ENCODE assay signal across 8 cellular contexts in genomic region chr2:233414777-233415570, GRCh38.
DNase-seq lines count a peak whose midpoint lies in the region; ATAC-seq and TF ChIP-seq lines count a peak whose summit lies in the region.

No MANE protein-coding gene starts in this region.

- DNase-seq in activated CD4-positive, CD25-positive, alpha-beta regulatory T cell (lab: John Stamatoyannopoulos, UW): peak in 3 of 4 experiments; percentile 21
- DNase-seq in activated CD4-positive, CD25-positive, alpha-beta regulatory T cell treated with anti-CD3 and anti-CD28 coated beads, Interleukin-2, amount 50 U/mL, for 72 hours: no peak
- DNase-seq in activated T-helper 2 cell treated with anti-CD3 and anti-CD28 coated beads, Interferon-gamma antibody, Interleukin-2, Interleukin-4, amounts not matched to agents 10 μg/mL and 5 μg/mL and 100 μg/mL, durations not matched to agents 14 hours and 24 hours and 36 hours (ENCODE audit: low spot score): no peak
- DNase-seq in left lung: peak in 1 of 2 donors; percentile 66
- DNase-seq in tibial artery: peak in 1 of 2 donors; percentile 79
- DNase-seq in NCI-H1092 treated with DMSO at 0.1 percent for 48 hours (lab: John Stamatoyannopoulos, UW): no peak
- DNase-seq in endothelial cell (ENCODE audit: low spot score): no peak

- H3K9me3 ChIP-seq in left lung: peaks cover 0 to 19% of the 10 kb centered on the region in 2 donors
- H3K9me3 ChIP-seq in tibial artery: no peaks in the 10 kb centered on the region
- peaks cover 0 to 12% (median 0%) of the 10 kb centered on the region in 3 donors for H3K9me3 ChIP-seq in gastroesophageal sphincter

- H3K36me3 ChIP-seq in left lung (peaks cover 0 to 11% of the 10 kb centered on the region in 2 donors), tibial artery (no peaks in the 10 kb centered on the region), gastroesophageal sphincter (no peaks in the 10 kb centered on the region)

- H3K4me1 ChIP-seq in left lung (peaks cover 13 to 49% of the 10 kb centered on the region in 2 donors), tibial artery (peaks cover 0 to 73% (median 49%) of the 10 kb centered on the region in 4 donors), gastroesophageal sphincter (peaks cover 3 to 50% (median 12%) of the 10 kb centered on the region in 3 donors)

- H3K27ac Mint-ChIP-seq in activated T-helper 2 cell treated with anti-CD3 and anti-CD28 coated beads, Interferon-gamma antibody, Interleukin-2, Interleukin-4, amounts not matched to agents 10 μg/mL and 5 μg/mL and 100 μg/mL, durations not matched to agents 14 hours and 24 hours and 36 hours: peak overlapping the region; percentile 79
- no peak overlapping the region for H3K27ac Mint-ChIP-seq in endothelial cell (ENCODE audit: unreplicated experiment)

- peaks cover 26% of the 10 kb centered on the region for H3K9me3 Mint-ChIP-seq in activated T-helper 2 cell treated with anti-CD3 and anti-CD28 coated beads, Interferon-gamma antibody, Interleukin-2, Interleukin-4, amounts not matched to agents 10 μg/mL and 5 μg/mL and 100 μg/mL, durations not matched to agents 14 hours and 24 hours and 36 hours
- H3K9me3 Mint-ChIP-seq in endothelial cell (ENCODE audit: unreplicated experiment): no peaks in the 10 kb centered on the region

- H3K27ac ChIP-seq in left lung: peak overlapping the region; percentile 62 to 67
- peak overlapping the region; percentile 77 to 83 for H3K27ac ChIP-seq in tibial artery
- H3K27ac ChIP-seq in gastroesophageal sphincter: peak overlapping the region in 2 of 4 donors; percentile 1 to 53

- ATAC-seq in left lung (peak; percentile 57), gastroesophageal sphincter (no peak)

- H3K4me1 Mint-ChIP-seq in activated T-helper 2 cell treated with anti-CD3 and anti-CD28 coated beads, Interferon-gamma antibody, Interleukin-2, Interleukin-4, amounts not matched to agents 10 μg/mL and 5 μg/mL and 100 μg/mL, durations not matched to agents 14 hours and 24 hours and 36 hours (ENCODE audit: low read depth): peaks cover 61% of the 10 kb centered on the region
- H3K4me1 Mint-ChIP-seq in endothelial cell (ENCODE audit: unreplicated experiment): peaks cover 10% of the 10 kb centered on the region

- H3K4me3 ChIP-seq in left lung: no peak overlapping the region
- H3K4me3 ChIP-seq in tibial artery: no peak overlapping the region
- no peak overlapping the region for H3K4me3 ChIP-seq in gastroesophageal sphincter

- no peak overlapping the region for H3K4me3 Mint-ChIP-seq in activated T-helper 2 cell treated with anti-CD3 and anti-CD28 coated beads, Interferon-gamma antibody, Interleukin-2, Interleukin-4, amounts not matched to agents 10 μg/mL and 5 μg/mL and 100 μg/mL, durations not matched to agents 14 hours and 24 hours and 36 hours (ENCODE audit: low read depth)
- no peak overlapping the region for H3K4me3 Mint-ChIP-seq in endothelial cell (ENCODE audit: unreplicated experiment)

- TF ChIP-seq CTCF in left lung (IDR thresholded peaks at IDR 0.05) (no peak), tibial artery (IDR thresholded peaks at IDR 0.05) (no peak), gastroesophageal sphincter (IDR thresholded peaks at IDR 0.05) (no peak), endothelial cell (IDR thresholded peaks at IDR 0.05; ENCODE audit: unreplicated experiment) (no peak)

- intact Hi-C loops in activated T-helper 2 cell treated with anti-CD3 and anti-CD28 coated beads, Interferon-gamma antibody, Interleukin-2, Interleukin-4, amounts not matched to agents 10 μg/mL and 5 μg/mL and 100 μg/mL, durations not matched to agents 14 hours and 24 hours and 36 hours (cut with micrococcal nuclease): loop anchor here (2.0 to 10.0 kb wide), 3 partner anchors 16 to 140 kb away; no protein-coding TSS in a partner anchor
- intact Hi-C loops in left lung (cut with DNase I) (no loop called here), tibial artery (cut with DNase I; ENCODE audit: low total_unique reads) (no loop called here)

- peaks cover 56% of the 10 kb centered on the region for H3K36me3 Mint-ChIP-seq in activated T-helper 2 cell treated with anti-CD3 and anti-CD28 coated beads, Interferon-gamma antibody, Interleukin-2, Interleukin-4, amounts not matched to agents 10 μg/mL and 5 μg/mL and 100 μg/mL, durations not matched to agents 14 hours and 24 hours and 36 hours (ENCODE audit: low read depth)
- peaks cover 11% of the 10 kb centered on the region for H3K36me3 Mint-ChIP-seq in endothelial cell (ENCODE audit: low read depth, unreplicated experiment)

- no peak for TF ChIP-seq POLR2A in gastroesophageal sphincter (IDR thresholded peaks at IDR 0.05)

- H3K27me3 Mint-ChIP-seq in activated T-helper 2 cell treated with anti-CD3 and anti-CD28 coated beads, Interferon-gamma antibody, Interleukin-2, Interleukin-4, amounts not matched to agents 10 μg/mL and 5 μg/mL and 100 μg/mL, durations not matched to agents 14 hours and 24 hours and 36 hours (ENCODE audit: low read depth): no peaks in the 10 kb centered on the region
- no peaks in the 10 kb centered on the region for H3K27me3 Mint-ChIP-seq in endothelial cell (ENCODE audit: unreplicated experiment)

- 56 to 82% methylated on average over 1 to 3 of the region's 5 CpGs for WGBS in gastroesophageal sphincter (ENCODE audit: low coverage in 1 of 2), 2 donors

- H3K27me3 ChIP-seq in left lung: no peaks in the 10 kb centered on the region
- H3K27me3 ChIP-seq in tibial artery: no peaks in the 10 kb centered on the region
- no peaks in the 10 kb centered on the region for H3K27me3 ChIP-seq in gastroesophageal sphincter

- no peak for TF ChIP-seq EP300 in gastroesophageal sphincter (IDR thresholded peaks at IDR 0.05)

Comparison
In these comparisons a context has a peak if more than half of its experiments do, and no peak if none do; other contexts are left out.
1. DNase-seq: peak in activated CD4-positive, CD25-positive, alpha-beta regulatory T cell (3 of 4); none in activated CD4-positive, CD25-positive, alpha-beta regulatory T cell treated with anti-CD3 and anti-CD28 coated beads, Interleukin-2, amount 50 U/mL, for 72 hours (single experiment), activated T-helper 2 cell treated with anti-CD3 and anti-CD28 coated beads, Interferon-gamma antibody, Interleukin-2, Interleukin-4, amounts not matched to agents 10 μg/mL and 5 μg/mL and 100 μg/mL, durations not matched to agents 14 hours and 24 hours and 36 hours (single experiment), NCI-H1092 treated with DMSO at 0.1 percent for 48 hours (single experiment) and endothelial cell (single experiment).